Comparison of ENCODE assay signal across 8 cellular contexts in the genomic region with DNA sequence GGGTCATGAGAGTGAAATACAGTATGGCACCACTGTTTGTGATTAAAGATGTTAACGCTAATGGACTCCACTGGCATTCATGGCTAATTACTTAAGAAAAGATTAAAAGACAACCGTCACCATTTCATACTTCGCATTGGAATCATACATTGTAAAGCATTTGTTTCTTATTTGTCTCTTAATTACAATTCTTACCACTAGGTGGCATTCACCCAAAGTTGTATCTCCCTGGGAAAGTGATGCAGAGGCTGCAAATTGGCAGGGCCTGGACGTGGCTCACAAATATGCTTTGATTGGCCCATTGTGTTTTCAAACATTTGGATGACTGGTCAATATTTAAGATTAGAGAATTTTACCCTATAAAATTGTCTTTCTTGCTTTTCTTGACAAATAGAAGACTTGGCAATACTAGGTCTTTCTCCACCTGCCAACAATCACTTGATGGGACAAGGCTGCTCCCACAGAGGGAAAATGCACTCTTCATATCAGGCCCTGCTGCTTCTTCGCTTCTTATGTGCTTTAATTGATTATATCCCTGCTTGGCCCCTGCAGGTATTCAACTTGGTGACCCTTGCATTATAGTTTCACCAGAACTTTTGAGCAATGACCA.
DNase-seq lines count a peak whose midpoint lies in the region; ATAC-seq, FAIRE-seq and TF ChIP-seq lines count a peak whose summit lies in the region.

No MANE protein-coding gene starts in this region.

- H3K27me3 ChIP-seq in gastrocnemius medialis: no peaks in the 10 kb centered on the region

- no peaks in the 10 kb centered on the region for H3K36me3 Mint-ChIP-seq in activated naive CD8-positive, alpha-beta T cell treated with anti-CD3 and anti-CD28 coated beads, Interleukin-2, amount 50 U/mL, for 24 hours (ENCODE audit: low read depth)

- H3K9me3 ChIP-seq in gastrocnemius medialis: no peaks in the 10 kb centered on the region

- TF ChIP-seq CTCF in gastrocnemius medialis (IDR thresholded peaks at IDR 0.05 in 4 of 5, conservative IDR thresholded peaks at IDR 0.05 in 1 of 5): peak; percentile 28 to 65 (median 45)

- peak; percentile 58 for ATAC-seq in HG02798 (IDR thresholded peaks at IDR 0.05; ENCODE audit: poor library complexity, unreplicated experiment)
- ATAC-seq in activated naive CD8-positive, alpha-beta T cell treated with anti-CD3 and anti-CD28 coated beads, Interleukin-2, amount 50 U/mL, for 24 hours: no peak
- ATAC-seq in left ventricle myocardium superior: peak; percentile 52
- ATAC-seq in gastrocnemius medialis: peak; percentile 45 to 66
- no peak for ATAC-seq in GM19324 (IDR thresholded peaks at IDR 0.05; ENCODE audit: low FRiP score, unreplicated experiment)

- no peak overlapping the region for H3K4me3 ChIP-seq in gastrocnemius medialis

- H3K36me3 ChIP-seq in gastrocnemius medialis: no peaks in the 10 kb centered on the region

- H3K27me3 Mint-ChIP-seq in activated naive CD8-positive, alpha-beta T cell treated with anti-CD3 and anti-CD28 coated beads, Interleukin-2, amount 50 U/mL, for 24 hours: peaks cover 6% of the 10 kb centered on the region

- TF ChIP-seq POLR2A in gastrocnemius medialis (IDR thresholded peaks at IDR 0.05): no peak

- DNase-seq in A172 (ENCODE audit: low spot score) (peak; percentile 51), NCI-H345 treated with DMSO at 0.1 percent for 48 hours (lab: John Stamatoyannopoulos, UW; ENCODE audit: unreplicated experiment) (peak; percentile 45), left ventricle myocardium superior (peak; percentile 30), gastrocnemius medialis (no peak)
- DNase-seq in activated naive CD8-positive, alpha-beta T cell treated with anti-CD3 and anti-CD28 coated beads, Interleukin-2, amount 50 U/mL, for 24 hours: peak; percentile 8

- FAIRE-seq in G401.6 (lab: Jason Lieb, UNC): peak; percentile 80

- no peak overlapping the region for H3K27ac ChIP-seq in gastrocnemius medialis

- in situ Hi-C loops in gastrocnemius medialis (cut with MboI; ENCODE audit: low sequenced_read_pairs in 4 of 4): loop anchor here (5.0 to 25.0 kb wide), 4 partner anchors 116 to 231 kb away; no protein-coding TSS in a partner anchor

- no peaks in the 10 kb centered on the region for H3K4me1 ChIP-seq in gastrocnemius medialis

- H3K4me3 Mint-ChIP-seq in activated naive CD8-positive, alpha-beta T cell treated with anti-CD3 and anti-CD28 coated beads, Interleukin-2, amount 50 U/mL, for 24 hours: no peak overlapping the region

- no peak overlapping the region for H3K27ac Mint-ChIP-seq in activated naive CD8-positive, alpha-beta T cell treated with anti-CD3 and anti-CD28 coated beads, Interleukin-2, amount 50 U/mL, for 24 hours

- no peaks in the 10 kb centered on the region for H3K4me1 Mint-ChIP-seq in activated naive CD8-positive, alpha-beta T cell treated with anti-CD3 and anti-CD28 coated beads, Interleukin-2, amount 50 U/mL, for 24 hours

- H3K9me3 Mint-ChIP-seq in activated naive CD8-positive, alpha-beta T cell treated with anti-CD3 and anti-CD28 coated beads, Interleukin-2, amount 50 U/mL, for 24 hours: no peaks in the 10 kb centered on the region

- intact Hi-C loops in left ventricle myocardium superior (cut with micrococcal nuclease) (loop anchor here (5.0 to 10.0 kb wide), 2 partner anchors 116 to 191 kb away; a partner anchor contains a TSS), gastrocnemius medialis (cut with DNase I; ENCODE audit: low total_unique reads) (loop anchor here (2.0 to 5.0 kb wide), 2 partner anchors 189 to 269 kb away; a partner anchor contains a TSS)

Comparison
In these comparisons a context has a peak if more than half of its experiments do, and no peak if none do; other contexts are left out.
1. DNase-seq: peak in A172 (single experiment), NCI-H345 treated with DMSO at 0.1 percent for 48 hours (single experiment), activated naive CD8-positive, alpha-beta T cell treated with anti-CD3 and anti-CD28 coated beads, Interleukin-2, amount 50 U/mL, for 24 hours (single experiment) and left ventricle myocardium superior (single experiment); none in gastrocnemius medialis (0 of 2).
2. ATAC-seq: peak in HG02798 (single experiment), left ventricle myocardium superior (single experiment) and gastrocnemius medialis (2 of 2); none in activated naive CD8-positive, alpha-beta T cell treated with anti-CD3 and anti-CD28 coated beads, Interleukin-2, amount 50 U/mL, for 24 hours (single experiment) and GM19324 (single experiment).